ENCODE assay signal across 15 cellular contexts in genomic region chr3:149282322-149282721, GRCh38. TPM values are rescaled to one million over a fixed set of nuclear protein-coding genes. Genes with fewer than 3 reads are reported as not detected.
DNase-seq lines count a peak whose midpoint lies in the region; ATAC-seq, FAIRE-seq and TF ChIP-seq lines count a peak whose summit lies in the region.
"Had no signal": no experiment of that assay in that cellular context is flagged by ENCODE, and none has a peak within 500 bp of the region (broad histone marks: within the 10 kb centered on the region; RNA-seq: fewer than 3 reads in every experiment).

No MANE protein-coding gene starts in this region.

- H3K4me2 ChIP-seq in IMR-90 (ENCODE audit: low read depth, low read length), result no peak overlapping the region
- H3K4me2 ChIP-seq in K562 (ENCODE audit: insufficient read depth, low read length), result no peak overlapping the region
- H3K4me2 ChIP-seq: BLaER1 treated with 17β-estradiol and CSF1 and Interleukin-3, amounts not matched to agents 10 nM and 100 nM had no signal

- no peaks in the 10 kb centered on the region for H3K79me2 ChIP-seq in K562 (ENCODE audit: control insufficient read depth, insufficient read depth, low read length)

- no peak overlapping the region for H4K91ac ChIP-seq in IMR-90 (ENCODE audit: insufficient read depth, low read depth, low read length)

- no peak overlapping the region for H3K23ac ChIP-seq in IMR-90 (ENCODE audit: low read depth, low read length)

- in situ Hi-C loops in IMR-90 (cut with MboI; ENCODE audit: low sequenced_read_pairs) (no loop called here), K562 (cut with MboI) (no loop called here)

- no peak for TF ChIP-seq EP300 in K562 (IDR thresholded peaks at IDR 0.05; ENCODE audit: low read length)

- no peak overlapping the region for H2BK120ac ChIP-seq in IMR-90 (ENCODE audit: low read depth, low read length)

- H3K27ac ChIP-seq in C4-2B (peak overlapping the region; percentile 100; the same call in 1 of the 2 replicates), IMR-90 (ENCODE audit: insufficient read depth, low read length) (no peak overlapping the region), K562 (ENCODE audit: extremely low read depth, low read depth, low read length) (no peak overlapping the region)
- H3K27ac ChIP-seq: BLaER1 treated with 17β-estradiol and CSF1 and Interleukin-3, amounts not matched to agents 10 nM and 100 nM had no signal

- no peaks in the 10 kb centered on the region for H3K36me3 Mint-ChIP-seq in CD14-positive monocyte
- H3K36me3 Mint-ChIP-seq: CD4-positive, alpha-beta memory T cell had no signal

- H3K27ac Mint-ChIP-seq in CD14-positive monocyte, result no peak overlapping the region
- H3K27ac Mint-ChIP-seq: HFFc6 had no signal

- H3K4me3 ChIP-seq in IMR-90 (ENCODE audit: insufficient read depth, low read depth, low read length) (no peak overlapping the region), K562 (no peak overlapping the region)
- H3K4me3 ChIP-seq: BLaER1 treated with 17β-estradiol and CSF1 and Interleukin-3, amounts not matched to agents 10 nM and 100 nM; HAP-1 had no signal

- no peak overlapping the region for H2BK5ac ChIP-seq in IMR-90 (ENCODE audit: low read depth, low read length, poor library complexity, severe bottlenecking)

- no peaks in the 10 kb centered on the region for H3K79me1 ChIP-seq in IMR-90 (ENCODE audit: low read depth in 1 of 2, low read length in 2 of 2)

- TF ChIP-seq POLR2A in IMR-90 (IDR thresholded peaks at IDR 0.05; ENCODE audit: low read depth, low read length), result no peak
- no peak for TF ChIP-seq POLR2A in K562 (conservative IDR thresholded peaks at IDR 0.05)

- CTCF ChIA-PET in IMR-90 (lab: Yijun Ruan, JAX), result no interaction called here
- CTCF ChIA-PET in K562 (lab: Yijun Ruan, JAX; ENCODE audit: low intra/inter-chr PET ratio), result no interaction called here

- no peak overlapping the region for H2AK9ac ChIP-seq in IMR-90 (replicated peaks; ENCODE audit: low read depth, low read length, poor library complexity)

- H3K4me1 ChIP-seq in IMR-90 (ENCODE audit: control insufficient read depth, insufficient read depth, low read length) (peaks cover 2% of the 10 kb centered on the region; the same call in 1 of the 2 replicates), K562 (replicated peaks in 1 of 2; ENCODE audit: control insufficient read depth in 2 of 2, insufficient read depth in 2 of 2, low read length in 2 of 2) (peaks cover 0 to 4% of the 10 kb centered on the region in 2 experiments; a peak in 2 of 5 replicates)
- H3K4me1 ChIP-seq: HAP-1 had no signal

- TF ChIP-seq RAD21 in IMR-90 (IDR thresholded peaks at IDR 0.05; ENCODE audit: low read length), result no peak
- TF ChIP-seq RAD21 in K562 (CRISPR knock-in tag; conservative IDR thresholded peaks at IDR 0.05 in 1 of 2, IDR thresholded peaks at IDR 0.05 in 1 of 2), result no peak

- no peak overlapping the region for H3K9ac ChIP-seq in IMR-90 (ENCODE audit: low read depth, low read length)
- no peak overlapping the region for H3K9ac ChIP-seq in K562 (ENCODE audit: insufficient read depth in 1 of 2, low read depth in 2 of 2, low read length in 2 of 2)
- H3K9ac ChIP-seq: BLaER1 treated with 17β-estradiol and CSF1 and Interleukin-3, amounts not matched to agents 10 nM and 100 nM had no signal

- no peak for TF ChIP-seq CTCF in C4-2B (conservative IDR thresholded peaks at IDR 0.05)
- no peak for TF ChIP-seq CTCF in IMR-90 (conservative IDR thresholded peaks at IDR 0.05; ENCODE audit: low read depth, low read length)
- TF ChIP-seq CTCF in K562 (IDR thresholded peaks at IDR 0.05 in 2 of 3, conservative IDR thresholded peaks at IDR 0.05 in 1 of 3; ENCODE audit: insufficient read depth in 2 of 3, low read depth in 1 of 3, low read length in 3 of 3), result no peak
- no peak for TF ChIP-seq CTCF in CD14-positive monocyte (IDR thresholded peaks at IDR 0.05)

- H4K5ac ChIP-seq in IMR-90 (ENCODE audit: low read depth, low read length), result no peak overlapping the region

- no peak overlapping the region for H4K8ac ChIP-seq in IMR-90 (ENCODE audit: low read depth in 2 of 2, low read length in 2 of 2)

- no peaks in the 10 kb centered on the region for H3K36me3 ChIP-seq in IMR-90 (ENCODE audit: control insufficient read depth, insufficient read depth, low read length)
- no peaks in the 10 kb centered on the region for H3K36me3 ChIP-seq in K562 (ENCODE audit: control insufficient read depth, insufficient read depth, low read length)
- H3K36me3 ChIP-seq: BLaER1 treated with 17β-estradiol and CSF1 and Interleukin-3, amounts not matched to agents 10 nM and 100 nM; HAP-1 had no signal

- H2BK15ac ChIP-seq in IMR-90 (ENCODE audit: low read depth, low read length), result no peak overlapping the region

- H3K27me3 ChIP-seq in IMR-90 (ENCODE audit: control insufficient read depth, insufficient read depth, low read length), result no peaks in the 10 kb centered on the region
- peaks cover 4 to 13% of the 10 kb centered on the region in 2 experiments; a peak in 4 of 5 replicates for H3K27me3 ChIP-seq in K562 (ENCODE audit: control insufficient read depth in 2 of 2, insufficient read depth in 2 of 2, low read length in 2 of 2)
- H3K27me3 ChIP-seq: BLaER1 treated with 17β-estradiol and CSF1 and Interleukin-3, amounts not matched to agents 10 nM and 100 nM had no signal

- H4K20me1 ChIP-seq in IMR-90 (ENCODE audit: insufficient read depth, low read length), result no peaks in the 10 kb centered on the region
- H4K20me1 ChIP-seq in K562 (replicated peaks; ENCODE audit: control insufficient read depth, insufficient read depth, low read length), result no peaks in the 10 kb centered on the region
- H4K20me1 ChIP-seq: BLaER1 treated with 17β-estradiol and CSF1 and Interleukin-3, amounts not matched to agents 10 nM and 100 nM had no signal

- no peak overlapping the region for H2AK5ac ChIP-seq in IMR-90 (ENCODE audit: low read depth, low read length)

- H2BK20ac ChIP-seq in IMR-90 (ENCODE audit: low read depth, low read length), result no peak overlapping the region

- intact Hi-C loops in IMR-90 (cut with micrococcal nuclease), result no loop called here
- intact Hi-C loops in K562 (cut with micrococcal nuclease), result no loop called here
- intact Hi-C loops in CD14-positive monocyte (cut with micrococcal nuclease), result no loop called here

- peaks cover 9% of the 10 kb centered on the region for H3K4me1 Mint-ChIP-seq in CD14-positive monocyte

- DNase-seq in IMR-90 (no peak), K562 (ENCODE audit: extremely low read depth in 1 of 4, low spot score in 3 of 4) (no peak), putamen (ENCODE audit: low spot score) (no peak), GOT3 (lab: John Stamatoyannopoulos, UW) (no peak), CD14-positive monocyte (ENCODE audit: low spot score) (no peak)
- DNase-seq: CD4-positive, alpha-beta memory T cell; DMS153; DMS79 treated with DMSO at 0.1 percent for 48 hours; EL; HFFc6 had no signal

- no peak for FAIRE-seq in K562 (lab: Jason Lieb, UNC)
- FAIRE-seq: GM12891, H1 had no signal

- peaks cover 0 to 3% (median 0%) of the 10 kb centered on the region in 7 donors for H3K9me3 Mint-ChIP-seq in CD14-positive monocyte
- H3K9me3 Mint-ChIP-seq: CD4-positive, alpha-beta memory T cell; HFFc6 had no signal

- peaks cover 0 to 2% (median 0%) of the 10 kb centered on the region in 3 donors for H3K27me3 Mint-ChIP-seq in CD14-positive monocyte (ENCODE audit: low read depth in 3 of 3)
- H3K27me3 Mint-ChIP-seq: CD4-positive, alpha-beta memory T cell had no signal

- ATAC-seq in IMR-90 (ENCODE audit: low read depth) (no peak), K562 (no peak)

- H2AFZ ChIP-seq in IMR-90 (replicated peaks; ENCODE audit: low read length, poor library complexity) (no peak overlapping the region), K562 (ENCODE audit: low read depth, low read length) (no peak overlapping the region)

- H3K9me3 ChIP-seq in IMR-90 (ENCODE audit: control insufficient read depth, insufficient read depth, low read length), result no peaks in the 10 kb centered on the region
- no peaks in the 10 kb centered on the region for H3K9me3 ChIP-seq in K562 (replicated peaks; ENCODE audit: control insufficient read depth, insufficient read depth, low read depth, low read length)
- H3K9me3 ChIP-seq: HAP-1 had no signal

- dilution Hi-C loops in IMR-90 (cut with HindIII; ENCODE audit: low sequenced_read_pairs, unreplicated experiment), result no loop called here

- BruUV-seq in IMR-90 (replicated peaks; lab: Mats Ljungman, UMichigan) (no TSS peak), K562 (replicated peaks; lab: Mats Ljungman, UMichigan) (no TSS peak)

- no peak overlapping the region for H3K56ac ChIP-seq in IMR-90 (ENCODE audit: extremely low read depth, insufficient read depth, low read length)

- no CpG with 5 or more reads among the region's 1 CpG for WGBS in IMR-90 (ENCODE audit: extremely low coverage in 2 of 2, insufficient read length in 1 of 2), 2 experiments
- 6% methylated on average over 1 of the region's 1 CpG for WGBS in K562 (ENCODE audit: insufficient coverage, low coverage, missing lambda C conversion rate)

- H3K4me3 Mint-ChIP-seq in CD14-positive monocyte, result no peak overlapping the region
- H3K4me3 Mint-ChIP-seq: CD4-positive, alpha-beta memory T cell; HFFc6 had no signal

- no peak overlapping the region for H3K14ac ChIP-seq in IMR-90 (replicated peaks; ENCODE audit: low read depth, low read length)

- POLR2A ChIA-PET in IMR-90 (lab: Charles Lee; ENCODE audit: unreplicated experiment), result no interaction called here
- POLR2A ChIA-PET in K562 (lab: Yijun Ruan, JAX), result no interaction called here

- H3K9me1 ChIP-seq in IMR-90 (ENCODE audit: insufficient read depth, low read length) (no peaks in the 10 kb centered on the region; the same call in 1 of the 2 replicates), K562 (ENCODE audit: control insufficient read depth, insufficient read depth, low read length) (no peaks in the 10 kb centered on the region)

- no peak overlapping the region for H3K4ac ChIP-seq in IMR-90 (ENCODE audit: low read depth, low read length)

- no peak overlapping the region for H3K18ac ChIP-seq in IMR-90 (ENCODE audit: low read depth, low read length)

RNA-seq across cellular contexts. Expression of gene TM4SF18, which starts 51.1 kb away (rescaled TPM):
- total RNA-seq in IMR-90 (2012; rRNA removed) (under 0.01 TPM in 1 of 2 replicates, not detected in the other), K562 (2014; rRNA removed) (not detected in 2 replicates), K562 (2014; rRNA removed; fragmentation: Illumina TruSeq; extraction: Trizol) (not detected in 2 replicates), K562 (2015; rRNA removed; fragmentation: Illumina TruSeq; extraction: Trizol) (not detected in 2 replicates), K562 (2021) (not detected in 2 replicates)
- polyA plus RNA-seq in IMR-90 (2012; rRNA removed) (not detected in 2 replicates), K562 (2011; rRNA removed) (not detected in 2 replicates), K562 (2014; fragmentation: Illumina TruSeq; extraction: Trizol) (not detected in 2 replicates), K562 (2014; fragmentation: Nextera tagmentation; extraction: Ambion mirVana) (not detected), K562 (2014; rRNA removed) (not detected in 2 replicates), CD14-positive monocyte (not detected)
- not detected in 2 replicates for polyA plus RNA-seq in IMR-90 (2012; cell fraction: cytosol; rRNA removed)
- not detected in 2 replicates for polyA plus RNA-seq in IMR-90 (2012; cell fraction: nucleus; rRNA removed; ENCODE audit: low replicate concordance)
- total RNA-seq in K562 (2011; cell fraction: chromatin; rRNA removed; ENCODE audit: low replicate concordance), result not detected in 2 replicates
- total RNA-seq in K562 (2011; cell fraction: nucleolus; rRNA removed), result not detected in 2 replicates
- total RNA-seq in K562 (2011; cell fraction: nucleoplasm; rRNA removed), result not detected in 2 replicates
- polyA plus RNA-seq in K562 (2011; cell fraction: cytosol; rRNA removed), result not detected in 2 replicates
- polyA plus RNA-seq in K562 (2011; cell fraction: nucleus; rRNA removed), result not detected in 2 replicates
- not detected in 2 replicates for polyA plus RNA-seq in K562 (2012)
- not detected in 2 replicates for polyA minus RNA-seq in K562 (2011; rRNA and poly(A)+ RNA removed)
- polyA minus RNA-seq in K562 (2011; cell fraction: cytosol; rRNA and poly(A)+ RNA removed), result not detected in 2 replicates
- polyA minus RNA-seq in K562 (2011; cell fraction: nucleus; rRNA and poly(A)+ RNA removed), result not detected in 2 replicates
- total RNA-seq: CD4-positive, alpha-beta memory T cell had no signal
- polyA plus RNA-seq: CD4-positive, alpha-beta memory T cell had no signal
